Comparison of ENCODE assay signal across 1 cellular context in genomic region chr17:42844271-42844670, GRCh38.
TF ChIP-seq lines count a peak whose summit lies in the region.

TSS of gene AOC2 (plus strand) at chr17:42844580. CDS start at chr17:42844627, 47 bp downstream.

TF ChIP-seq in WTC11, 78 proteins besides CTCF, POLR2A, EP300 and RAD21 (continued from another document):
- TF ChIP-seq PREB (CRISPR knock-in tag; IDR thresholded peaks at IDR 0.05; ENCODE audit: borderline replicate concordance) (no peak), KAT7 (CRISPR knock-in tag; IDR thresholded peaks at IDR 0.05; ENCODE audit: borderline replicate concordance) (no peak), ZNF416 (CRISPR knock-in tag; IDR thresholded peaks at IDR 0.05) (no peak), ZNF219 (CRISPR knock-in tag; IDR thresholded peaks at IDR 0.05; ENCODE audit: borderline replicate concordance) (no peak), MYBL2 (CRISPR knock-in tag; IDR thresholded peaks at IDR 0.05) (no peak), TEAD4 (CRISPR knock-in tag; IDR thresholded peaks at IDR 0.05) (no peak), ATF2 (CRISPR knock-in tag; IDR thresholded peaks at IDR 0.05; ENCODE audit: borderline replicate concordance, low read depth) (no peak)
TF ChIP-seq in WTC11: peak in this region for 0.
